ENCODE assay signal across 1 cellular context in the genomic region with DNA sequence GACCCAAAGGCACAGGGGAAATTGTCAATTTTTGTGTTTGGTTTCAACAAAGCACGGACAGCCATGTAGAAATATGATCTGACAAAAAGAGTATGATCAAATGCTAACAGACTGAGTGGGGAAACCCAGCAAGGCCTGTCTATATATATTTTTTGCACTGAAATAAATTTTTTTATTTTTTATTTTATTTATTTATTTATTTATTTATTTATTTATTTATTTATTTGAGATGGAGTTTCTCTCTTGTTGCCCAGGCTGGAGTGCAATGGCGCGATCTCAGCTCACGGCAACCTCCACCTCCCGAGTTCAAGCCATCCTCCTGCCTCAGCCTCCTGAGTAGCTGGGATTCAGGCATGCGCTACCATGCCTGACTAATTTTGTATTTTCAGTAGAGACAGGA. TPM values are rescaled to one million over a fixed set of nuclear protein-coding genes. Genes with fewer than 3 reads are reported as not detected.
"Had no signal": no experiment of that assay in that cellular context is flagged by ENCODE, and none has a peak within 500 bp of the region (broad histone marks: within the 10 kb centered on the region; RNA-seq: fewer than 3 reads in every experiment).

No MANE protein-coding gene starts in this region.

RNA-seq across cellular contexts. Expression of a gene that starts 49.0 kb away (rescaled TPM):
- polyA plus RNA-seq: GM12878 had no signal
